12 cellular contexts compared by ENCODE assay signal in the genomic region with DNA sequence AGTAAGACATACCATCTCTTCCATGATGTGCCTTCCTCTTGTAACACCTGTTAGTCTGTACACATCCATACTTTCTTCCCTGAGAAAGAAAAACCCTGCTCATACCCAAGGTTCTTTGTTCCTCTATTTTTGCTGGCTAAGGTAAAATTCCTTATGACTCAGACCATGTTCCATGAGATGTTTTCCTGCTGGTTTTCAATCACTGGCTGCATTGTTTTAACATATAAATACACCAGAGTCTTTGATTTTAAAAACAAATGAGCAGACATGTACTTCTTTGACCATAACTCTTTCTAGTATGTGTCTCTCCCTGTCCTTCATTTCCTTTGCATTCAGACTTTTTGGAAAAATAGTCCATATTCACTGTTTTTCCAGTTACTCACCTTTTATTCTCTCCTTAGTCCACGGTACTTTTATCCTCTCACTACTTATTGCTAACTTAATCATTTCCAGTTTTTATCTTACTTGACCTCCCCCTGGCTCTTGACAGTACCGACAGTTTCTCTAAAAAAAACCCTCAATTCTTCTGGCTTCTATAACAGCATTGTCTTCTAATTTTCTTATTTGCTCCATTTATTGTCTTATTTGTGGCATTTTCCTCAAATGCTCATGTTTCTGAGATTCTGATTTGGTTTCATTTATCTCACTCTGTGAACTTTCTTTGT. TPM values are rescaled to one million over a fixed set of nuclear protein-coding genes. Genes with fewer than 3 reads are reported as not detected.
DNase-seq lines count a peak whose midpoint lies in the region; ATAC-seq and TF ChIP-seq lines count a peak whose summit lies in the region.
"Had no signal": no experiment of that assay in that cellular context is flagged by ENCODE, and none has a peak within 500 bp of the region (broad histone marks: within the 10 kb centered on the region; RNA-seq: fewer than 3 reads in every experiment).

No MANE protein-coding gene starts in this region.

- H3K4me1 ChIP-seq in A673 (ENCODE audit: insufficient read depth, low read length, poor library complexity, severe bottlenecking) = peaks cover 58% of the 10 kb centered on the region

- in situ Hi-C loops in SK-MEL-5 (cut with HindIII; ENCODE audit: low pct_unique_long_range_greater_than_20kb, low sequenced_read_pairs) = no loop called here

- H3K36me3 ChIP-seq in A673 (ENCODE audit: insufficient read depth, low read length, poor library complexity, severe bottlenecking) = no peaks in the 10 kb centered on the region

- peak overlapping the region; percentile 31 for H3K4me3 ChIP-seq in fibroblast of pulmonary artery (replicated peaks; ENCODE audit: low read depth, low read length)
- H3K4me3 ChIP-seq in skin epidermis = no peak overlapping the region
- H3K4me3 ChIP-seq in A673 (ENCODE audit: low read depth, low read length, poor library complexity, severe bottlenecking) = no peak overlapping the region

- H3K27ac ChIP-seq in skin epidermis (peak overlapping the region in 11 of 21 experiments; percentile 1 to 57 (median 14)), A673 (ENCODE audit: low read depth, low read length, poor library complexity, severe bottlenecking) (no peak overlapping the region)

- peak; percentile 42 for DNase-seq in HCEC 1CT
- DNase-seq in SK-MEL-5 (ENCODE audit: low read depth, low spot score) = peak; percentile 88
- DNase-seq in fibroblast of pulmonary artery (ENCODE audit: low read depth) = peak; percentile 54
- no peak for DNase-seq in T-helper 1 cell
- DNase-seq in NCI-H526 (lab: John Stamatoyannopoulos, UW) = no peak
- no peak for DNase-seq in A673 (ENCODE audit: low spot score)
- DNase-seq: left ventricle myocardium superior, NCI-H1436 treated with DMSO at 0.1 percent for 48 hours, substantia nigra had no signal

- H3K9me3 ChIP-seq in A673 (ENCODE audit: low read depth, low read length, poor library complexity, severe bottlenecking) = no peaks in the 10 kb centered on the region

- POLR2A ChIA-PET in A673 (lab: Charles Lee; ENCODE audit: low non-redundant PET) = no interaction called here

- ATAC-seq in GM21526 (IDR thresholded peaks at IDR 0.05; ENCODE audit: low FRiP score, unreplicated experiment) = no peak
- ATAC-seq: left ventricle myocardium superior had no signal

- intact Hi-C loops in A673 (cut with micrococcal nuclease; ENCODE audit: unreplicated experiment) = no loop called here

- TF ChIP-seq CTCF in fibroblast of pulmonary artery (IDR thresholded peaks at IDR 0.05; ENCODE audit: low read length, missing control alignments) = no peak
- no peak for TF ChIP-seq CTCF in A673 (conservative IDR thresholded peaks at IDR 0.05; ENCODE audit: low read depth, low read length)

- CTCF ChIA-PET in A673 (lab: Charles Lee) = no interaction called here

- no TSS peak for BruUV-seq in A673 (replicated peaks; lab: Mats Ljungman, UMichigan)

- no peaks in the 10 kb centered on the region for H3K27me3 ChIP-seq in A673 (replicated peaks; ENCODE audit: insufficient read depth, low read depth, low read length, poor library complexity)

RNA-seq across cellular contexts. Expression of a gene that starts 4.3 kb away (rescaled TPM):
- 329 and 333 TPM in 2 replicates for total RNA-seq in SK-MEL-5 (2014; rRNA removed; shearing (Covaris generic))
- 186 and 227 TPM in 2 replicates for polyA plus RNA-seq in SK-MEL-5 (2015; cell fraction: cytosol; rRNA removed)
- polyA plus RNA-seq in SK-MEL-5 (2015; cell fraction: nucleus; rRNA removed) = 53.8 and 54.1 TPM in 2 replicates
- 185 and 204 TPM in 2 replicates for total RNA-seq in A673 (2021)

RNA-seq across cellular contexts. Expression of a gene that starts 32.4 kb away (rescaled TPM):
- not detected in 2 replicates for total RNA-seq in SK-MEL-5 (2014; rRNA removed; shearing (Covaris generic))
- polyA plus RNA-seq in SK-MEL-5 (2015; cell fraction: cytosol; rRNA removed) = not detected in 2 replicates
- not detected in 2 replicates for polyA plus RNA-seq in SK-MEL-5 (2015; cell fraction: nucleus; rRNA removed)
- 0.13 and 0.42 TPM in 2 replicates for total RNA-seq in A673 (2021)
- total RNA-seq: left ventricle myocardium superior; T-helper 1 cell treated with Interleukin-12 subunit alpha and Interleukin-12 subunit beta and Interleukin-4 antibody, amounts not matched to agents 30 ng/mL and 1 ng/mL, for 36 hours had no signal

Comparison
In these comparisons a context has a peak if more than half of its experiments do, and no peak if none do; other contexts are left out.
1. DNase-seq: peak in HCEC 1CT (single experiment), SK-MEL-5 (single experiment) and fibroblast of pulmonary artery (single experiment); none in T-helper 1 cell (0 of 5), NCI-H526 (0 of 2) and A673 (single experiment).